In the genomic region with DNA sequence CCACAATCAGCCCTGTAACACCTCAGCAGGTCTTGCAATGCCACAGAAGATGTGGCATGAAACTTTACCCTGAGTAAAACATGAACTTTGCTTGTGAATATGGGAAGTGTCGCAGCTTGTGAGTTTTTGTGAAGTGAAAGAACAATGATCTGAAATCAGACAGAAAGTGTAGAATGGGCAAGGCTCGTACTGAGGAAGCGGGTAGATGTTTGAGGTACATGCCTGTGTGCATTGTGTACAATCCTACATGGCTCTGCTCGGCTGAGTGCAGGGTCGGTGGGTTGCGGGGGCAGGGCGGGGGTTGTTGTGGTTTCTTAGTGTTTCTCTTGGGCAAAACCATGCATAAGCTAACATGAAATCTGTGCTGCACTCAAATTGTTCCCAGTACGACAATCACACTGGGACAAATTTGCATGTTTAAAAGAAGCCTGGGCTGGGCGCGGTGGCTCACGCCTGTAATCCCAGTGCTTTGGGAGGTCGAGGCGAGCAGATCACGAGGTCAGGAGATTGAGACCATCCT, we compare ENCODE assay signal across 36 cellular contexts. TPM values are rescaled to one million over a fixed set of nuclear protein-coding genes. Genes with fewer than 3 reads are reported as not detected.
"Had no signal": no experiment of that assay in that cellular context is flagged by ENCODE, and none has a peak within 500 bp of the region (broad histone marks: within the 10 kb centered on the region; RNA-seq: fewer than 3 reads in every experiment).

No MANE protein-coding gene starts in this region.

- H3K27me3 Mint-ChIP-seq: activated CD4-positive, alpha-beta memory T cell treated with anti-CD3 and anti-CD28 coated beads, Interleukin-2, amount 10 ng/mL, durations not matched to agents 7 days and 5 days; activated CD8-positive, alpha-beta memory T cell treated with anti-CD3 and anti-CD28 coated beads, Interleukin-2, amount 10 ng/mL, durations not matched to agents 7 days and 5 days had no signal

- H3K4me3 ChIP-seq: ascending aorta, cardiac muscle cell had no signal

- H3K27ac ChIP-seq: ascending aorta, cardiac muscle cell, KMS-11, WERI-Rb-1 had no signal

- H3K4me1 ChIP-seq: ascending aorta had no signal

- H3K4me3 Mint-ChIP-seq: activated CD4-positive, alpha-beta memory T cell treated with anti-CD3 and anti-CD28 coated beads, Interleukin-2, amount 10 ng/mL, durations not matched to agents 7 days and 5 days; activated CD8-positive, alpha-beta memory T cell treated with anti-CD3 and anti-CD28 coated beads, Interleukin-2, amount 10 ng/mL, durations not matched to agents 7 days and 5 days; activated naive CD8-positive, alpha-beta T cell treated with anti-CD3 and anti-CD28 coated beads for 36 hours; activated T-cell treated with anti-CD3 and anti-CD28 coated beads, Interleukin-2, amount 50 U/mL, for 72 hours; activated T-helper 17 cell treated with anti-CD3 and anti-CD28 coated beads, Interleukin-2, amount 50 U/mL, for 72 hours; central memory CD8-positive, alpha-beta T cell had no signal

- H3K27ac Mint-ChIP-seq: activated CD4-positive, alpha-beta memory T cell treated with anti-CD3 and anti-CD28 coated beads, Interleukin-2, amount 10 ng/mL, durations not matched to agents 7 days and 5 days; activated CD8-positive, alpha-beta memory T cell treated with anti-CD3 and anti-CD28 coated beads, Interleukin-2, amount 10 ng/mL, durations not matched to agents 7 days and 5 days; activated naive CD8-positive, alpha-beta T cell treated with anti-CD3 and anti-CD28 coated beads for 36 hours; activated T-cell treated with anti-CD3 and anti-CD28 coated beads, Interleukin-2, amount 50 U/mL, for 72 hours; activated T-helper 17 cell treated with anti-CD3 and anti-CD28 coated beads, Interleukin-2, amount 50 U/mL, for 72 hours had no signal

- H3K36me3 Mint-ChIP-seq: activated CD8-positive, alpha-beta memory T cell treated with anti-CD3 and anti-CD28 coated beads, Interleukin-2, amount 10 ng/mL, durations not matched to agents 7 days and 5 days; activated naive CD8-positive, alpha-beta T cell treated with anti-CD3 and anti-CD28 coated beads for 36 hours had no signal

- H3K4me1 Mint-ChIP-seq: activated CD4-positive, alpha-beta memory T cell treated with anti-CD3 and anti-CD28 coated beads, Interleukin-2, amount 10 ng/mL, durations not matched to agents 7 days and 5 days; activated CD8-positive, alpha-beta memory T cell treated with anti-CD3 and anti-CD28 coated beads, Interleukin-2, amount 10 ng/mL, durations not matched to agents 7 days and 5 days; activated naive CD8-positive, alpha-beta T cell treated with anti-CD3 and anti-CD28 coated beads for 36 hours; activated T-helper 17 cell treated with anti-CD3 and anti-CD28 coated beads, Interleukin-2, amount 50 U/mL, for 72 hours; central memory CD8-positive, alpha-beta T cell had no signal

- H3K9ac ChIP-seq: KMS-11 had no signal

- H3K36me3 ChIP-seq: ascending aorta, cardiac muscle cell, WERI-Rb-1 had no signal

- H3K9me3 ChIP-seq: ascending aorta had no signal

- DNase-seq: activated CD4-positive, alpha-beta memory T cell treated with anti-CD3 and anti-CD28 coated beads, Interleukin-2, amount 10 ng/mL, durations not matched to agents 7 days and 5 days; activated CD4-positive, alpha-beta T cell treated with anti-CD3 and anti-CD28 coated beads for 1 hour; activated CD4-positive, alpha-beta T cell treated with anti-CD3 and anti-CD28 coated beads for 48 hours; activated CD4-positive, CD25-positive, alpha-beta regulatory T cell; activated CD8-positive, alpha-beta memory T cell treated with anti-CD3 and anti-CD28 coated beads for 24 hours; activated CD8-positive, alpha-beta memory T cell treated with anti-CD3 and anti-CD28 coated beads, Interleukin-2, amount 10 ng/mL, durations not matched to agents 7 days and 5 days; activated CD8-positive, alpha-beta memory T cell treated with anti-CD3 and anti-CD28 coated beads, Interleukin-2, amount 50 U/mL, for 48 hours; activated effector memory CD4-positive, alpha-beta T cell treated with anti-CD3 and anti-CD28 coated beads, Interleukin-2, amount 50 U/mL, for 16 hours; activated naive CD4-positive, alpha-beta T cell; activated naive CD4-positive, alpha-beta T cell treated with anti-CD3 and anti-CD28 coated beads, Interleukin-2, amount 50 U/mL, for 16 hours; activated naive CD8-positive, alpha-beta T cell treated with anti-CD3 and anti-CD28 coated beads for 36 hours; activated T-cell treated with anti-CD3 and anti-CD28 coated beads, Interleukin-2, amount 50 U/mL, for 72 hours; amygdala; MM.1S; MV-4-11; NCI-H1092; NCI-H146; NCI-H187 treated with DMSO at 0.1 percent for 48 hours; NCI-H2081; NCI-H2171 treated with DMSO at 0.1 percent for 48 hours; NCI-H2227 treated with DMSO at 0.1 percent for 48 hours; NCI-H446; NCI-H524; NCI-H69; Right ventricle myocardium superior; T1000; WERI-Rb-1 had no signal

- H3K4me2 ChIP-seq: KMS-11 had no signal

- H3K27me3 ChIP-seq: ascending aorta, cardiac muscle cell had no signal

RNA-seq across cellular contexts. Expression of gene NLRP13, which starts 1.1 kb away (rescaled TPM):
- total RNA-seq: activated CD4-positive, alpha-beta memory T cell treated with anti-CD3 and anti-CD28 coated beads, Interleukin-2, amount 10 ng/mL, durations not matched to agents 7 days and 5 days; activated CD8-positive, alpha-beta memory T cell treated with anti-CD3 and anti-CD28 coated beads, Interleukin-2, amount 10 ng/mL, durations not matched to agents 7 days and 5 days; activated naive CD8-positive, alpha-beta T cell treated with anti-CD3 and anti-CD28 coated beads for 36 hours; activated T-cell treated with anti-CD3 and anti-CD28 coated beads, Interleukin-2, amount 50 U/mL, for 72 hours; activated T-helper 17 cell treated with anti-CD3 and anti-CD28 coated beads, Interleukin-2, amount 50 U/mL, for 72 hours; ascending aorta; cardiac muscle cell; LHCN-M2; OCI-LY7; Right ventricle myocardium superior; T-helper 1 cell treated with Interleukin-12 subunit alpha and Interleukin-12 subunit beta and Interleukin-4 antibody, amounts not matched to agents 30 ng/mL and 1 ng/mL, for 36 hours; T-helper 2 cell treated with Interferon-gamma antibody and Interleukin-4, amounts not matched to agents 100 ng/mL and 5 ng/mL, for 36 hours had no signal

RNA-seq across cellular contexts. Expression of gene NLRP8, which starts 16.6 kb away (rescaled TPM):
- total RNA-seq: activated CD4-positive, alpha-beta memory T cell treated with anti-CD3 and anti-CD28 coated beads, Interleukin-2, amount 10 ng/mL, durations not matched to agents 7 days and 5 days; activated CD8-positive, alpha-beta memory T cell treated with anti-CD3 and anti-CD28 coated beads, Interleukin-2, amount 10 ng/mL, durations not matched to agents 7 days and 5 days; activated naive CD8-positive, alpha-beta T cell treated with anti-CD3 and anti-CD28 coated beads for 36 hours; activated T-cell treated with anti-CD3 and anti-CD28 coated beads, Interleukin-2, amount 50 U/mL, for 72 hours; activated T-helper 17 cell treated with anti-CD3 and anti-CD28 coated beads, Interleukin-2, amount 50 U/mL, for 72 hours; ascending aorta; cardiac muscle cell; LHCN-M2; OCI-LY7; Right ventricle myocardium superior; T-helper 1 cell treated with Interleukin-12 subunit alpha and Interleukin-12 subunit beta and Interleukin-4 antibody, amounts not matched to agents 30 ng/mL and 1 ng/mL, for 36 hours; T-helper 2 cell treated with Interferon-gamma antibody and Interleukin-4, amounts not matched to agents 100 ng/mL and 5 ng/mL, for 36 hours had no signal

RNA-seq across cellular contexts. Expression of gene NLRP5, which starts 55.5 kb away (rescaled TPM):
- total RNA-seq: activated CD4-positive, alpha-beta memory T cell treated with anti-CD3 and anti-CD28 coated beads, Interleukin-2, amount 10 ng/mL, durations not matched to agents 7 days and 5 days; activated CD8-positive, alpha-beta memory T cell treated with anti-CD3 and anti-CD28 coated beads, Interleukin-2, amount 10 ng/mL, durations not matched to agents 7 days and 5 days; activated naive CD8-positive, alpha-beta T cell treated with anti-CD3 and anti-CD28 coated beads for 36 hours; activated T-cell treated with anti-CD3 and anti-CD28 coated beads, Interleukin-2, amount 50 U/mL, for 72 hours; activated T-helper 17 cell treated with anti-CD3 and anti-CD28 coated beads, Interleukin-2, amount 50 U/mL, for 72 hours; ascending aorta; cardiac muscle cell; LHCN-M2; OCI-LY7; Right ventricle myocardium superior; T-helper 1 cell treated with Interleukin-12 subunit alpha and Interleukin-12 subunit beta and Interleukin-4 antibody, amounts not matched to agents 30 ng/mL and 1 ng/mL, for 36 hours; T-helper 2 cell treated with Interferon-gamma antibody and Interleukin-4, amounts not matched to agents 100 ng/mL and 5 ng/mL, for 36 hours had no signal
